ENCODE assay signal across 24 cellular contexts in genomic region chr19:55538132-55538531, GRCh38. TPM values are rescaled to one million over a fixed set of nuclear protein-coding genes. Genes with fewer than 3 reads are reported as not detected.
DNase-seq lines count a peak whose midpoint lies in the region; ATAC-seq, FAIRE-seq and TF ChIP-seq lines count a peak whose summit lies in the region.
"Had no signal": no experiment of that assay in that cellular context is flagged by ENCODE, and none has a peak within 500 bp of the region (broad histone marks: within the 10 kb centered on the region; RNA-seq: fewer than 3 reads in every experiment).

No MANE protein-coding gene starts in this region.

- H2BK15ac ChIP-seq in mesenchymal stem cell (ENCODE audit: low read depth, poor library complexity, severe bottlenecking): no peak overlapping the region

- H2AK5ac ChIP-seq in mesenchymal stem cell (ENCODE audit: low read length, severe bottlenecking): peak overlapping the region; percentile 85

- H4K8ac ChIP-seq in mesenchymal stem cell (ENCODE audit: low read length): no peak overlapping the region

- TF ChIP-seq CTCF in A549 (IDR thresholded peaks at IDR 0.05): no peak
- TF ChIP-seq CTCF in HEK293 (tag by site-specific recombination; IDR thresholded peaks at IDR 0.05): no peak
- TF ChIP-seq CTCF in astrocyte (IDR thresholded peaks at IDR 0.05; ENCODE audit: insufficient read depth, low read depth, low read length): no peak

- H4K20me1 ChIP-seq in astrocyte (ENCODE audit: insufficient read depth, low read length): no peaks in the 10 kb centered on the region

- TF ChIP-seq POLR2A in A549 (IDR thresholded peaks at IDR 0.05; ENCODE audit: low read length): no peak

- no peak overlapping the region for H2BK120ac ChIP-seq in mesenchymal stem cell (ENCODE audit: low read depth, low read length)

- H2BK5ac ChIP-seq in mesenchymal stem cell (ENCODE audit: low read depth, low read length, poor library complexity, severe bottlenecking): no peak overlapping the region

- H4K91ac ChIP-seq in mesenchymal stem cell (ENCODE audit: low read length): no peak overlapping the region

- no peak overlapping the region for H3K9ac ChIP-seq in astrocyte (ENCODE audit: low read length)
- no peak overlapping the region for H3K9ac ChIP-seq in mesenchymal stem cell (ENCODE audit: low read length)

- no peak overlapping the region for H3K4me3 Mint-ChIP-seq in astrocyte (ENCODE audit: unreplicated experiment)
- H3K4me3 Mint-ChIP-seq: CD8-positive, alpha-beta T cell had no signal

- H2AFZ ChIP-seq in astrocyte (ENCODE audit: low read depth, low read length): no peak overlapping the region
- no peak overlapping the region for H2AFZ ChIP-seq in mesenchymal stem cell (ENCODE audit: low read depth, low read length)

- no peak overlapping the region for H3K14ac ChIP-seq in mesenchymal stem cell (ENCODE audit: low read length in 2 of 2)

- no peak for TF ChIP-seq EP300 in A549 (IDR thresholded peaks at IDR 0.05)

- peaks cover 5% of the 10 kb centered on the region for H3K27me3 Mint-ChIP-seq in astrocyte (ENCODE audit: low read depth, unreplicated experiment)

- CTCF ChIA-PET in A549 (lab: Yijun Ruan, JAX): interaction anchor here (0.7 to 1.7 kb wide), 2 partner anchors 10 to 61 kb away, joined by 3 read pairs; partner anchors contain the start of gene FIZ1
- CTCF ChIA-PET in HEK293 (lab: Yijun Ruan, JAX): no interaction called here

- no peaks in the 10 kb centered on the region for H3K36me3 Mint-ChIP-seq in astrocyte (ENCODE audit: low read depth, unreplicated experiment)
- H3K36me3 Mint-ChIP-seq: CD8-positive, alpha-beta T cell had no signal

- peaks cover 2% of the 10 kb centered on the region for H3K9me3 Mint-ChIP-seq in astrocyte (ENCODE audit: unreplicated experiment)
- H3K9me3 Mint-ChIP-seq: CD8-positive, alpha-beta T cell had no signal

- H2BK12ac ChIP-seq in mesenchymal stem cell (ENCODE audit: low read length in 2 of 2): no peak overlapping the region

- DNase-seq in A549 (ENCODE audit: low read depth in 1 of 2, low spot score in 1 of 2) (no peak), astrocyte (ENCODE audit: low read depth) (no peak), mesenchymal stem cell (no peak), hippocampal formation (lab: John Stamatoyannopoulos, UW) (no peak)
- DNase-seq: AML-193; C1 segment of cervical spinal cord; CD8-positive, alpha-beta T cell; DND-41; GDM1; MM.1S; NCI-H1092; NCI-H146; NCI-H2029; NCI-H2227 treated with DMSO at 0.1 percent for 48 hours; NCI-H510A treated with DMSO at 0.1 percent for 48 hours; NCI-H748 treated with DMSO at 0.1 percent for 48 hours had no signal

- H3K27me3 ChIP-seq in astrocyte (ENCODE audit: insufficient read depth, low read length) (no peaks in the 10 kb centered on the region), mesenchymal stem cell (ENCODE audit: control insufficient read depth in 1 of 2, insufficient read depth in 1 of 2, low read length in 2 of 2) (no peaks in the 10 kb centered on the region)

- H3K9me3 ChIP-seq in A549 (no peaks in the 10 kb centered on the region), HEK293 (ENCODE audit: control insufficient read depth, insufficient read depth, low read depth, low read length) (no peaks in the 10 kb centered on the region), astrocyte (ENCODE audit: insufficient read depth, low read depth, low read length) (no peaks in the 10 kb centered on the region), mesenchymal stem cell (ENCODE audit: control insufficient read depth, low read length) (no peaks in the 10 kb centered on the region)

- H3K23ac ChIP-seq in mesenchymal stem cell (ENCODE audit: low read length in 2 of 2): no peak overlapping the region

- TF ChIP-seq RAD21 in A549 (conservative IDR thresholded peaks at IDR 0.05 in 1 of 2, IDR thresholded peaks at IDR 0.05 in 1 of 2): no peak

- H3K4me1 Mint-ChIP-seq in astrocyte (ENCODE audit: low read depth, unreplicated experiment): peaks cover 2% of the 10 kb centered on the region

- POLR2A ChIA-PET in A549 (lab: Yijun Ruan, JAX): no interaction called here
- POLR2A ChIA-PET in HEK293 (lab: Yijun Ruan, JAX): interaction anchor here (0.7 kb wide), 1 partner anchor 306 kb away, joined by 11 read pairs; no protein-coding TSS in a partner anchor

- H3K79me2 ChIP-seq in astrocyte (ENCODE audit: insufficient read depth, low read length): no peaks in the 10 kb centered on the region

- WGBS in A549 (ENCODE audit: missing lambda C conversion rate): 90% methylated on average over 4 of the region's 5 CpGs
- 71% methylated on average over 5 of the region's 5 CpGs for WGBS in mesenchymal stem cell

- H3K4me3 ChIP-seq in A549: no peak overlapping the region
- H3K4me3 ChIP-seq in HEK293 (ENCODE audit: low read depth, low read length): no peak overlapping the region
- H3K4me3 ChIP-seq in astrocyte (ENCODE audit: insufficient read depth, low read depth, low read length): no peak overlapping the region
- H3K4me3 ChIP-seq in mesenchymal stem cell (ENCODE audit: insufficient read depth in 1 of 2, low read depth in 1 of 2, low read length in 2 of 2): no peak overlapping the region
- H3K4me3 ChIP-seq: K562 had no signal

- H3K27ac ChIP-seq in A549: peak overlapping the region; percentile 68 to 80
- no peak overlapping the region for H3K27ac ChIP-seq in HEK293 (ENCODE audit: extremely low read depth, low read depth, low read length)
- H3K27ac ChIP-seq in astrocyte (ENCODE audit: low read depth, low read length): no peak overlapping the region
- peak overlapping the region; percentile 48 for H3K27ac ChIP-seq in mesenchymal stem cell (ENCODE audit: low read length, poor library complexity, severe bottlenecking)
- H3K27ac ChIP-seq: 22Rv1 had no signal

- ATAC-seq in A549 (no peak), GM21737 (IDR thresholded peaks at IDR 0.05; ENCODE audit: unreplicated experiment) (no peak), HG02588 (IDR thresholded peaks at IDR 0.05; ENCODE audit: unreplicated experiment) (no peak), HG03571 (IDR thresholded peaks at IDR 0.05; ENCODE audit: unreplicated experiment) (no peak)
- ATAC-seq: CD8-positive, alpha-beta T cell; K562 had no signal

- H3K4ac ChIP-seq in mesenchymal stem cell (ENCODE audit: low read depth in 1 of 2, low read length in 2 of 2): no peak overlapping the region

- H3K27ac Mint-ChIP-seq in astrocyte (ENCODE audit: unreplicated experiment): no peak overlapping the region
- H3K27ac Mint-ChIP-seq: CD8-positive, alpha-beta T cell had no signal

- peak overlapping the region; percentile 35 for H3K4me2 ChIP-seq in A549
- peak overlapping the region; percentile 41 for H3K4me2 ChIP-seq in astrocyte (ENCODE audit: low read length)
- no peak overlapping the region for H3K4me2 ChIP-seq in mesenchymal stem cell (ENCODE audit: low read length, poor library complexity, severe bottlenecking)

- H3K18ac ChIP-seq in mesenchymal stem cell (ENCODE audit: low read depth in 1 of 2, low read length in 2 of 2): no peak overlapping the region

- no peaks in the 10 kb centered on the region for H3K79me1 ChIP-seq in mesenchymal stem cell (replicated peaks; ENCODE audit: low read length, poor library complexity, severe bottlenecking)

- FAIRE-seq in A549 (lab: Jason Lieb, UNC): no peak
- no peak for FAIRE-seq in astrocyte (lab: Jason Lieb, UNC)
- FAIRE-seq: GM18507, K562 had no signal

- H3K4me1 ChIP-seq in A549: peaks cover 30% of the 10 kb centered on the region
- no peaks in the 10 kb centered on the region for H3K4me1 ChIP-seq in HEK293 (ENCODE audit: control insufficient read depth, insufficient read depth, low read length)
- H3K4me1 ChIP-seq in astrocyte (ENCODE audit: insufficient read depth, low read length): no peaks in the 10 kb centered on the region
- H3K4me1 ChIP-seq in mesenchymal stem cell (ENCODE audit: control insufficient read depth, insufficient read depth, low read depth, low read length): peaks cover 26% of the 10 kb centered on the region

- H3K36me3 ChIP-seq in HEK293 (ENCODE audit: control insufficient read depth in 2 of 2, insufficient read depth in 1 of 2, low read length in 2 of 2): no peaks in the 10 kb centered on the region
- no peaks in the 10 kb centered on the region for H3K36me3 ChIP-seq in astrocyte (ENCODE audit: insufficient read depth, low read length)
- no peaks in the 10 kb centered on the region for H3K36me3 ChIP-seq in mesenchymal stem cell (ENCODE audit: control insufficient read depth in 1 of 2, insufficient read depth in 2 of 2, low read depth in 1 of 2, low read length in 2 of 2)

RNA-seq across cellular contexts. Expression of gene SBK2, which starts 1.2 kb away (rescaled TPM):
- polyA plus RNA-seq in A549 (2011; rRNA removed) (0.65 and 0.89 TPM in 2 replicates), A549 (2017; fragmentation: RNase III; extraction: RNeasy Plus Mini Kit Qiagen cat#74134 plus additional on column Dnase treatment) (1.1 to 1.6 TPM (median 1.2 TPM) in 3 replicates)
- polyA plus RNA-seq in A549 (2012; cell fraction: cytosol; rRNA removed): 4.5 and 8.7 TPM in 2 replicates
- 9.2 and 13.9 TPM in 2 replicates for polyA plus RNA-seq in A549 (2012; cell fraction: nucleus; rRNA removed)
- 0.58 and 0.68 TPM in 2 replicates for polyA minus RNA-seq in A549 (2011; rRNA and poly(A)+ RNA removed)
- 2.5 and 4.2 TPM in 2 replicates for total RNA-seq in astrocyte
- not detected for polyA plus RNA-seq in mesenchymal stem cell (2013, experiment 1 of 2)
- not detected for polyA plus RNA-seq in mesenchymal stem cell (2013, experiment 2 of 2)
- total RNA-seq: CD8-positive, alpha-beta T cell; K562 had no signal
- polyA plus RNA-seq: K562 had no signal

RNA-seq across cellular contexts. Expression of gene SBK3, which starts 7.2 kb away (rescaled TPM):
- polyA plus RNA-seq in A549 (2011; rRNA removed) (0.89 and 1.1 TPM in 2 replicates), A549 (2017; fragmentation: RNase III; extraction: RNeasy Plus Mini Kit Qiagen cat#74134 plus additional on column Dnase treatment) (0.92 to 1.2 TPM (median 1.1 TPM) in 3 replicates)
- 1.3 and 2.3 TPM in 2 replicates for polyA plus RNA-seq in A549 (2012; cell fraction: cytosol; rRNA removed)
- 2.2 and 2.7 TPM in 2 replicates for polyA plus RNA-seq in A549 (2012; cell fraction: nucleus; rRNA removed)
- 0.58 and 0.78 TPM in 2 replicates for polyA minus RNA-seq in A549 (2011; rRNA and poly(A)+ RNA removed)
- 0.34 and 0.91 TPM in 2 replicates for total RNA-seq in astrocyte
- not detected for polyA plus RNA-seq in mesenchymal stem cell (2013, experiment 1 of 2)
- not detected for polyA plus RNA-seq in mesenchymal stem cell (2013, experiment 2 of 2)
- total RNA-seq: CD8-positive, alpha-beta T cell had no signal
- polyA plus RNA-seq: AG04450 had no signal

RNA-seq across cellular contexts. Expression of gene ZNF579, which starts 42.5 kb away (rescaled TPM):
- 4.2 and 6.5 TPM in 2 replicates for polyA plus RNA-seq in A549 (2011; rRNA removed)
- 12.2 and 16.1 TPM in 2 replicates for polyA plus RNA-seq in A549 (2012; cell fraction: cytosol; rRNA removed)
- 45.5 and 51.1 TPM in 2 replicates for polyA plus RNA-seq in A549 (2012; cell fraction: nucleus; rRNA removed)
- polyA plus RNA-seq in A549 (2017; fragmentation: RNase III; extraction: RNeasy Plus Mini Kit Qiagen cat#74134 plus additional on column Dnase treatment): 16.2 to 17.0 TPM (median 16.2 TPM) in 3 replicates
- 11.4 and 12.8 TPM in 2 replicates for polyA minus RNA-seq in A549 (2011; rRNA and poly(A)+ RNA removed)
- total RNA-seq in astrocyte: 50.2 and 58.0 TPM in 2 replicates
- 25.8 TPM for polyA plus RNA-seq in mesenchymal stem cell (2013, experiment 1 of 2)
- polyA plus RNA-seq in mesenchymal stem cell (2013, experiment 2 of 2): 25.7 TPM

RNA-seq across cellular contexts. Expression of gene SSC5D, which starts 49.9 kb away (rescaled TPM):
- polyA plus RNA-seq in A549 (2011; rRNA removed): 0.19 and 0.22 TPM in 2 replicates
- 0.30 and 0.44 TPM in 2 replicates for polyA plus RNA-seq in A549 (2012; cell fraction: cytosol; rRNA removed)
- polyA plus RNA-seq in A549 (2012; cell fraction: nucleus; rRNA removed): 2.3 and 2.6 TPM in 2 replicates
- polyA plus RNA-seq in A549 (2017; fragmentation: RNase III; extraction: RNeasy Plus Mini Kit Qiagen cat#74134 plus additional on column Dnase treatment): 0.96 to 2.0 TPM (median 1.5 TPM) in 3 replicates
- polyA minus RNA-seq in A549 (2011; rRNA and poly(A)+ RNA removed): 0.25 and 0.29 TPM in 2 replicates
- 46.8 and 66.1 TPM in 2 replicates for total RNA-seq in astrocyte
- polyA plus RNA-seq in mesenchymal stem cell (2013, experiment 1 of 2): 29.2 TPM
- polyA plus RNA-seq in mesenchymal stem cell (2013, experiment 2 of 2): 27.1 TPM

RNA-seq across cellular contexts. Expression of gene NAT14, which starts 53.1 kb away (rescaled TPM):
- polyA plus RNA-seq in A549 (2011; rRNA removed): 16.8 and 21.0 TPM in 2 replicates
- 48.1 and 50.6 TPM in 2 replicates for polyA plus RNA-seq in A549 (2012; cell fraction: cytosol; rRNA removed)
- polyA plus RNA-seq in A549 (2012; cell fraction: nucleus; rRNA removed): 98.9 and 106 TPM in 2 replicates
- polyA plus RNA-seq in A549 (2017; fragmentation: RNase III; extraction: RNeasy Plus Mini Kit Qiagen cat#74134 plus additional on column Dnase treatment): 46.5 to 57.4 TPM (median 50.3 TPM) in 3 replicates
- polyA minus RNA-seq in A549 (2011; rRNA and poly(A)+ RNA removed): 7.6 and 10.2 TPM in 2 replicates
- 68.7 and 71.2 TPM in 2 replicates for total RNA-seq in astrocyte
- 106 TPM for polyA plus RNA-seq in mesenchymal stem cell (2013, experiment 1 of 2)
- polyA plus RNA-seq in mesenchymal stem cell (2013, experiment 2 of 2): 108 TPM

Comparison
In these comparisons a context has a peak if more than half of its experiments do, and no peak if none do; other contexts are left out.
1. H3K27ac ChIP-seq: peak in A549 (2 of 2) and mesenchymal stem cell (single experiment); none in HEK293 (single experiment) and astrocyte (single experiment).